Comparison of ENCODE assay signal across 1 cellular context in genomic region chr1:112397051-112397471, GRCh38.
TF ChIP-seq lines count a peak whose summit lies in the region.

No MANE protein-coding gene starts in this region.

TF ChIP-seq in GM12878, 131 proteins besides CTCF, POLR2A, EP300 and RAD21 (continued from another document):
- TF ChIP-seq, protein P1, sequence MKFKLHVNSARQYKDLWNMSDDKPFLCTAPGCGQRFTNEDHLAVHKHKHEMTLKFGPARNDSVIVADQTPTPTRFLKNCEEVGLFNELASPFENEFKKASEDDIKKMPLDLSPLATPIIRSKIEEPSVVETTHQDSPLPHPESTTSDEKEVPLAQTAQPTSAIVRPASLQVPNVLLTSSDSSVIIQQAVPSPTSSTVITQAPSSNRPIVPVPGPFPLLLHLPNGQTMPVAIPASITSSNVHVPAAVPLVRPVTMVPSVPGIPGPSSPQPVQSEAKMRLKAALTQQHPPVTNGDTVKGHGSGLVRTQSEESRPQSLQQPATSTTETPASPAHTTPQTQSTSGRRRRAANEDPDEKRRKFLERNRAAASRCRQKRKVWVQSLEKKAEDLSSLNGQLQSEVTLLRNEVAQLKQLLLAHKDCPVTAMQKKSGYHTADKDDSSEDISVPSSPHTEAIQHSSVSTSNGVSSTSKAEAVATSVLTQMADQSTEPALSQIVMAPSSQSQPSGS (IDR thresholded peaks at IDR 0.05; ENCODE audit: low read length) = no peak
- TF ChIP-seq CEBPZ (IDR thresholded peaks at IDR 0.05; ENCODE audit: low read depth, low read length) (no peak), KAT2A (conservative IDR thresholded peaks at IDR 0.05; ENCODE audit: control insufficient read depth, low read depth, low read length) (no peak), MXI1 (IDR thresholded peaks at IDR 0.05; ENCODE audit: low read depth, low read length) (no peak), USF2 (IDR thresholded peaks at IDR 0.05; ENCODE audit: borderline replicate concordance, low read depth, low read length) (no peak), ZNF592 (IDR thresholded peaks at IDR 0.05) (no peak)
